1 cellular context compared by ENCODE assay signal in the genomic region with DNA sequence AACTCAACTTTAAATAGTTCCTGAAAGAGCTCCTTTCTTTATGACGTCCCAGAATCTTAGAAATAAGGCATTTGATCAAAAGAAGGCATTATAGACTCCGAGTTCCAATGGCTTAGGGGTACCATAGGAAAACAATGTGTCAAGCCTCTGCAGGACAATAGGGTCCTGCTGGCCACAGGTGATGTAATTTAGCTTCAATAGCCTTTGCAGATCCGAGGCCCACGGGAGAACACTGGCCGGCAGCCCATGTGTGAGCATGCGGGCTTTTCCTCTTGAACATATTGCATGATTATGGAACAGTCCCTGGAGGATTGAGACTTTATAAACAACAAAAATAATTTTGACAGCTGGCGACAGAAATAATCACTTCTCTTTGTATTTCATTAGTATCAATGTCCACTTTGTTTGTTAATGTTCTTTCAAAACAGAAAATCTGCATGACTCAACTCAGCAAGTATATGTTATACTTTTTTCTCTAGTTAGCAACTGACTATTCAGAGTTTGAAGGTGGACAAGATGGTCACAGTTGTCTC.
TF ChIP-seq lines count a peak whose summit lies in the region.

No MANE protein-coding gene starts in this region.

TF ChIP-seq in H1, 55 proteins besides CTCF, POLR2A, EP300 and RAD21 (continued from another document):
- no peak for TF ChIP-seq RFX5 (IDR thresholded peaks at IDR 0.05; ENCODE audit: borderline replicate concordance, low read depth, low read length)
- no peak for TF ChIP-seq GABPA (IDR thresholded peaks at IDR 0.05; ENCODE audit: borderline replicate concordance, insufficient read depth, low read length)
- TF ChIP-seq MAFK (IDR thresholded peaks at IDR 0.05; ENCODE audit: low read depth, low read length), result no peak
- TF ChIP-seq SIN3A (conservative IDR thresholded peaks at IDR 0.05 in 1 of 2, IDR thresholded peaks at IDR 0.05 in 1 of 2; ENCODE audit: low read depth in 1 of 2, low read length in 2 of 2), result no peak
- no peak for TF ChIP-seq EZH2 (IDR thresholded peaks at IDR 0.05; ENCODE audit: low read depth, low read length, severe bottlenecking)
- no peak for TF ChIP-seq HDAC6 (IDR thresholded peaks at IDR 0.05; ENCODE audit: low read depth, low read length)
- TF ChIP-seq PHF8 (conservative IDR thresholded peaks at IDR 0.05; ENCODE audit: low read depth, low read length), result no peak
- TF ChIP-seq SP1 (IDR thresholded peaks at IDR 0.05; ENCODE audit: low read depth, low read length), result no peak
- TF ChIP-seq TEAD4 (IDR thresholded peaks at IDR 0.05; ENCODE audit: low read depth, low read length), result no peak
